ENCODE assay signal across 30 cellular contexts in genomic region chr11:88050247-88050646, GRCh38.
A peak's percentile ranks its signal among the peaks of the same experiment; 100 is the strongest.
DNase-seq lines count a peak whose midpoint lies in the region; ATAC-seq, FAIRE-seq and TF ChIP-seq lines count a peak whose summit lies in the region.
"Had no signal": no experiment of that assay in that cellular context is flagged by ENCODE, and none has a peak within 500 bp of the region (broad histone marks: within the 10 kb centered on the region; RNA-seq: fewer than 3 reads in every experiment).

No MANE protein-coding gene starts in this region.

- ATAC-seq in GM21367 (IDR thresholded peaks at IDR 0.05; ENCODE audit: unreplicated experiment) (peak; percentile 75), psoas muscle (no peak), GM18517 (IDR thresholded peaks at IDR 0.05; ENCODE audit: unreplicated experiment) (no peak)
- ATAC-seq: esophagus mucosa; heart left ventricle; naive thymus-derived CD8-positive, alpha-beta T cell had no signal

- H3K27ac ChIP-seq in psoas muscle, result no peak overlapping the region
- H3K27ac ChIP-seq: ascending aorta, coronary artery, heart left ventricle, Peyer's patch, sigmoid colon, thyroid gland, uterus, WERI-Rb-1 had no signal

- no peak for FAIRE-seq in bronchial epithelial cell (lab: Jason Lieb, UNC)

- intact Hi-C loops in psoas muscle (cut with DNase I), result no loop called here

- peak; percentile 16 for DNase-seq in DMS53 treated with DMSO at 0.1 percent for 48 hours (lab: John Stamatoyannopoulos, UW; ENCODE audit: unreplicated experiment)
- DNase-seq in NCI-H526 (lab: John Stamatoyannopoulos, UW), result peak; percentile 77 to 78
- DNase-seq in bronchial epithelial cell (ENCODE audit: low read depth), result peak; percentile 75
- no peak for DNase-seq in psoas muscle
- no peak for DNase-seq in activated gamma-delta T cell (lab: John Stamatoyannopoulos, UW)
- DNase-seq in medulla oblongata (ENCODE audit: extremely low spot score), result no peak
- DNase-seq: activated CD4-positive, alpha-beta T cell treated with anti-CD3 and anti-CD28 coated beads, Interleukin-2, amount 10 ng/mL, durations not matched to agents 24 days and 14 days; activated effector memory CD4-positive, alpha-beta T cell treated with Interleukin-2 at 50 U/mL for 16 hours; activated T-cell treated with anti-CD3 and anti-CD28 coated beads, Interleukin-2, amount 50 U/mL, for 1 hour; AML-193; effector memory CD4-positive, alpha-beta T cell; heart left ventricle; naive thymus-derived CD8-positive, alpha-beta T cell; NCI-H1417 treated with DMSO at 0.1 percent for 48 hours; NCI-H2081; NCI-H226; Peyer's patch; SIG-M5; sigmoid colon; stimulated activated CD4-positive, alpha-beta T cell treated with anti-CD3 and anti-CD28 coated beads, Interleukin-4, amount 100 ng/mL, for 24 hours; T-helper 9 cell; thyroid gland; uterus; WERI-Rb-1 had no signal

- 83 to 90% (median 84%) methylated on average over 2 of the region's 2 CpGs for WGBS in psoas muscle, 3 donors

- H3K9me3 ChIP-seq in psoas muscle, result no peaks in the 10 kb centered on the region
- H3K9me3 ChIP-seq: ascending aorta, HAP-1, heart left ventricle, Peyer's patch, sigmoid colon, thyroid gland, uterus had no signal

- TF ChIP-seq CTCF in bronchial epithelial cell (IDR thresholded peaks at IDR 0.05; ENCODE audit: insufficient read depth, low read length, severe bottlenecking) (no peak), psoas muscle (IDR thresholded peaks at IDR 0.05) (no peak)

- H3K27me3 ChIP-seq in bronchial epithelial cell (ENCODE audit: control insufficient read depth, insufficient read depth, low read length) (no peaks in the 10 kb centered on the region), psoas muscle (ENCODE audit: insufficient read depth in 3 of 3, low read length in 2 of 3) (no peaks in the 10 kb centered on the region)
- H3K27me3 ChIP-seq: ascending aorta, heart left ventricle, Peyer's patch, sigmoid colon, thyroid gland, uterus had no signal

- H3K36me3 ChIP-seq in bronchial epithelial cell (ENCODE audit: control insufficient read depth, insufficient read depth, low read length), result no peaks in the 10 kb centered on the region
- no peaks in the 10 kb centered on the region for H3K36me3 ChIP-seq in psoas muscle (ENCODE audit: insufficient read depth in 1 of 2, low read depth in 1 of 2)
- H3K36me3 ChIP-seq: ascending aorta, HAP-1, heart left ventricle, Peyer's patch, sigmoid colon, thyroid gland, uterus, WERI-Rb-1 had no signal

- H3K4me1 ChIP-seq in psoas muscle, result no peaks in the 10 kb centered on the region
- H3K4me1 ChIP-seq: ascending aorta, HAP-1, heart left ventricle, Peyer's patch, sigmoid colon, thyroid gland, uterus had no signal

- H3K4me3 ChIP-seq in bronchial epithelial cell (ENCODE audit: low read depth, low read length) (no peak overlapping the region), psoas muscle (no peak overlapping the region)
- H3K4me3 ChIP-seq: ascending aorta, coronary artery, HAP-1, heart left ventricle, Peyer's patch, sigmoid colon, thyroid gland, uterus had no signal

Comparison
In these comparisons a context has a peak if more than half of its experiments do, and no peak if none do; other contexts are left out.
1. DNase-seq: peak in DMS53 treated with DMSO at 0.1 percent for 48 hours (single experiment), NCI-H526 (2 of 2) and bronchial epithelial cell (single experiment); none in psoas muscle (0 of 2), activated gamma-delta T cell (single experiment) and medulla oblongata (single experiment).